Comparison of ENCODE assay signal across 29 cellular contexts in genomic region chr5:43941806-43942205, GRCh38.
"Had no signal": no experiment of that assay in that cellular context is flagged by ENCODE, and none has a peak within 500 bp of the region (broad histone marks: within the 10 kb centered on the region; RNA-seq: fewer than 3 reads in every experiment).

No MANE protein-coding gene starts in this region.

- H3K79me2 ChIP-seq: parathyroid adenoma had no signal

- H2AFZ ChIP-seq: neural progenitor cell, parathyroid adenoma had no signal

- H3K4me1 ChIP-seq: neural progenitor cell, parathyroid adenoma, psoas muscle, right lobe of liver, spleen, stomach, suprapubic skin, thyroid gland, tibial nerve, upper lobe of left lung, vagina had no signal

- H3K9ac ChIP-seq: neural progenitor cell, parathyroid adenoma had no signal

- H3K4me3 ChIP-seq: neural progenitor cell, ovary, psoas muscle, right lobe of liver, skin epidermis, smooth muscle cell, spleen, stomach, suprapubic skin, thoracic aorta, thyroid gland, tibial nerve, upper lobe of left lung, vagina had no signal

- H3K27me3 ChIP-seq: neural progenitor cell, ovary, right lobe of liver, spleen, stomach, suprapubic skin, thyroid gland, tibial nerve, upper lobe of left lung, vagina had no signal

- H3K36me3 ChIP-seq: neural progenitor cell, ovary, right lobe of liver, spleen, stomach, suprapubic skin, thoracic aorta, thyroid gland, tibial nerve, upper lobe of left lung, vagina had no signal

- ATAC-seq: naive thymus-derived CD4-positive, alpha-beta T cell; natural killer cell; psoas muscle; right cardiac atrium; right lobe of liver; stimulated activated effector memory CD8-positive, alpha-beta T cell treated with anti-CD3 and anti-CD28 coated beads, Interleukin-12 subunit alpha, Interleukin-12 subunit beta, amount 100 ng/mL, for 72 hours; stimulated activated naive B cell treated with anti-CD40 and anti-IgM and Interleukin-4, amounts not matched to agents 10 μg/mL and 1 μg/mL and 100 μg/mL, for 72 hours had no signal

- H3K4me2 ChIP-seq: neural progenitor cell, smooth muscle cell had no signal

- H3K27ac ChIP-seq: neural progenitor cell, ovary, parathyroid adenoma, psoas muscle, right lobe of liver, skin epidermis, spleen, stomach, suprapubic skin, thoracic aorta, thyroid gland, tibial nerve, upper lobe of left lung, vagina had no signal

- H3K9me3 ChIP-seq: ovary, suprapubic skin, thoracic aorta, thyroid gland, vagina had no signal

- DNase-seq: naive thymus-derived CD4-positive, alpha-beta T cell; natural killer cell; occipital lobe; ovary; posterior cingulate gyrus; psoas muscle; right cardiac atrium; right lobe of liver; spleen; stimulated activated CD4-positive, alpha-beta T cell treated with anti-CD3 and anti-CD28 coated beads, Interleukin-12 subunit alpha, Interleukin-12 subunit beta, amount 100 ng/mL, for 4 hours; stimulated activated CD4-positive, alpha-beta T cell treated with anti-CD3 and anti-CD28 coated beads, Interleukin-2, amount 100 ng/mL, for 24 hours; stimulated activated CD4-positive, alpha-beta T cell treated with anti-CD3 and anti-CD28 coated beads, Interleukin-2, amount 100 ng/mL, for 48 hours; stimulated activated CD4-positive, alpha-beta T cell treated with anti-CD3 and anti-CD28 coated beads, Interleukin-4, amount 100 ng/mL, for 24 hours; stimulated activated naive B cell treated with anti-CD40 and anti-IgM and Interleukin-4, amounts not matched to agents 10 μg/mL and 1 μg/mL and 100 μg/mL, for 72 hours; stimulated activated naive CD4-positive, alpha-beta T cell treated with Interleukin-2 at 50 U/mL for 16 hours; stomach; substantia nigra; thyroid gland; trophoblast cell; upper lobe of left lung had no signal
